In genomic region chr4:127978930-127979329, GRCh38 we compare ENCODE assay signal across 9 cellular contexts.
"Had no signal": no experiment of that assay in that cellular context is flagged by ENCODE, and none has a peak within 500 bp of the region (broad histone marks: within the 10 kb centered on the region; RNA-seq: fewer than 3 reads in every experiment).

No MANE protein-coding gene starts in this region.

- H3K27ac Mint-ChIP-seq: HFFc6, IgD-negative memory B cell had no signal

- H3K27me3 Mint-ChIP-seq: IgD-negative memory B cell had no signal

- H3K9me3 Mint-ChIP-seq: HFFc6, IgD-negative memory B cell had no signal

- H3K9me3 ChIP-seq: HAP-1 had no signal

- H3K4me3 ChIP-seq: GM23248, HAP-1 had no signal

- H2AFZ ChIP-seq: GM23248 had no signal

- H3K36me3 ChIP-seq: HAP-1 had no signal

- H3K4me1 ChIP-seq: HAP-1 had no signal

- FAIRE-seq: HepG2 had no signal

- ATAC-seq: HCT116, HepG2 had no signal

- DNase-seq: GM23248, GOT3, H7, HFFc6 had no signal

- H3K4me3 Mint-ChIP-seq: HFFc6 had no signal

- H3K27ac ChIP-seq: GM23248, HL-60 had no signal

- H3K9ac ChIP-seq: GM23248 had no signal
